Comparison of ENCODE assay signal across 8 cellular contexts in the genomic region with DNA sequence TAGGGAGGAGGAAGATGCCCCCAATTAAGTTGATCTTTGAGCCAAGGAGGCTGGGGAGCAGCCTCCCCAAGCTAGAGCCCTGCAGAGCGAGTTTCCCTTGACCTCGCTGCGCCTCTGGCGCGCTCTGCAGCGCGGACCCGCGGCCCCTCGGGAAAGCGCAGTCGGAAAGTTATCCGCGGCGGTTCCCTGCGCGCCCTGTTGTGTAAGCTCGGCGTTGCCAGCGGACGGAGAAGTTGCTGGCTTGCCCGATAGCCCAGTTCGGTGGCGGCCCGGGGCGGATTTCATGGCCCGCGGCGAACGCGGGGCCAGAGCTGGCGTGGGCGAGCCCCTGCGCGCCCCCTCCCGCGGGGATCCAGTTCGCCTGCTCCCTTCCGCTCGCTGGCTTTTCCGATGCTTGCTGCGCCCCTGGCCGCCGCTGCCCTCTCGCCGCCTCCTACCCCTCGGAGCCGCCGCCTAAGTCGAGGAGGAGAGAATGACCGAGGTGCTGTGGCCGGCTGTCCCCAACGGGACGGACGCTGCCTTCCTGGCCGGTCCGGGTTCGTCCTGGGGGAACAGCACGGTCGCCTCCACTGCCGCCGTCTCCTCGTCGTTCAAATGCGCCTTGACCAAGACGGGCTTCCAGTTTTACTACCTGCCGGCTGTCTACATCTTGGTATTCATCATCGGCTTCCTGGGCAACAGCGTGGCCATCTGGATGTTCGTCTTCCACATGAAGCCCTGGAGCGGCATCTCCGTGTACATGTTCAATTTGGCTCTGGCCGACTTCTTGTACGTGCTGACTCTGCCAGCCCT. TPM values are rescaled to one million over a fixed set of nuclear protein-coding genes. Genes with fewer than 3 reads are reported as not detected.
DNase-seq lines count a peak whose midpoint lies in the region; ATAC-seq and TF ChIP-seq lines count a peak whose summit lies in the region.

No MANE protein-coding gene starts in this region.

- no peaks in the 10 kb centered on the region for H3K4me1 ChIP-seq in endocrine pancreas (ENCODE audit: control insufficient read depth, insufficient read depth, low read length)
- H3K4me1 ChIP-seq in mesenchymal stem cell (ENCODE audit: control insufficient read depth, insufficient read depth, low read depth, low read length) = peaks cover 10% of the 10 kb centered on the region
- peaks cover 17% of the 10 kb centered on the region for H3K4me1 ChIP-seq in suprapubic skin

- no peaks in the 10 kb centered on the region for H3K9me3 ChIP-seq in endocrine pancreas (ENCODE audit: control insufficient read depth, low read length)
- no peaks in the 10 kb centered on the region for H3K9me3 ChIP-seq in mesenchymal stem cell (ENCODE audit: control insufficient read depth, low read length)
- no peaks in the 10 kb centered on the region for H3K9me3 ChIP-seq in suprapubic skin

- H4K8ac ChIP-seq in mesenchymal stem cell (ENCODE audit: low read length) = peak overlapping the region; percentile 88

- H2AK5ac ChIP-seq in mesenchymal stem cell (ENCODE audit: low read length, severe bottlenecking) = no peak overlapping the region

- H3K4me3 ChIP-seq in endocrine pancreas (ENCODE audit: control insufficient read depth, insufficient read depth, low read length) (peak overlapping the region; percentile 98), mesenchymal stem cell (ENCODE audit: insufficient read depth in 1 of 2, low read depth in 1 of 2, low read length in 2 of 2) (peak overlapping the region; percentile 69 to 84), suprapubic skin (peak overlapping the region; percentile 81)

- TF ChIP-seq CTCF in suprapubic skin (IDR thresholded peaks at IDR 0.05) = peak in 1 of 2 donors; percentile 25

- H3K27ac ChIP-seq in mesenchymal stem cell (ENCODE audit: low read length, poor library complexity, severe bottlenecking) (no peak overlapping the region), suprapubic skin (peak overlapping the region; percentile 89)

- H3K9ac ChIP-seq in endocrine pancreas (ENCODE audit: control insufficient read depth, insufficient read depth, low read length) (peak overlapping the region; percentile 73), mesenchymal stem cell (ENCODE audit: low read length) (peak overlapping the region; percentile 58)

- TF ChIP-seq POLR2A in suprapubic skin (IDR thresholded peaks at IDR 0.05) = no peak

- no peaks in the 10 kb centered on the region for H3K27me3 ChIP-seq in endocrine pancreas (ENCODE audit: control insufficient read depth, insufficient read depth, low read length)
- H3K27me3 ChIP-seq in mesenchymal stem cell (ENCODE audit: control insufficient read depth in 1 of 2, insufficient read depth in 1 of 2, low read length in 2 of 2) = peaks cover 4 to 22% of the 10 kb centered on the region in 2 experiments
- H3K27me3 ChIP-seq in suprapubic skin = no peaks in the 10 kb centered on the region

- H3K79me1 ChIP-seq in mesenchymal stem cell (replicated peaks; ENCODE audit: low read length, poor library complexity, severe bottlenecking) = no peaks in the 10 kb centered on the region

- peak overlapping the region; percentile 50 for H4K91ac ChIP-seq in mesenchymal stem cell (ENCODE audit: low read length)

- peak; percentile 23 for DNase-seq in EL
- peak; percentile 57 for DNase-seq in SKM-1 (lab: John Stamatoyannopoulos, UW; ENCODE audit: unreplicated experiment)
- peak; percentile 82 for DNase-seq in mesenchymal stem cell
- DNase-seq in suprapubic skin (ENCODE audit: low spot score in 2 of 2) = peak; percentile 67 to 81
- DNase-seq in epidermal melanocyte (ENCODE audit: insufficient read length, low spot score) = no peak

- ATAC-seq in GM19455 (IDR thresholded peaks at IDR 0.05; ENCODE audit: unreplicated experiment) (peak; percentile 59), HG03469 (IDR thresholded peaks at IDR 0.05; ENCODE audit: unreplicated experiment) (peak; percentile 51)

- under 1% methylated on average over 59 of the region's 74 CpGs for WGBS in mesenchymal stem cell
- WGBS in suprapubic skin = 3% methylated on average over 20 of the region's 74 CpGs

- peak overlapping the region; percentile 34 for H2BK120ac ChIP-seq in mesenchymal stem cell (ENCODE audit: low read depth, low read length)

- H3K36me3 ChIP-seq in endocrine pancreas (ENCODE audit: control insufficient read depth, insufficient read depth, low read length) (peaks cover 3% of the 10 kb centered on the region), mesenchymal stem cell (ENCODE audit: control insufficient read depth in 1 of 2, insufficient read depth in 2 of 2, low read depth in 1 of 2, low read length in 2 of 2) (no peaks in the 10 kb centered on the region), suprapubic skin (no peaks in the 10 kb centered on the region)

- peak overlapping the region; percentile 84 to 90 for H2BK12ac ChIP-seq in mesenchymal stem cell (ENCODE audit: low read length in 2 of 2)

- peak overlapping the region; percentile 48 for H2BK15ac ChIP-seq in mesenchymal stem cell (ENCODE audit: low read depth, poor library complexity, severe bottlenecking)

- H2BK5ac ChIP-seq in mesenchymal stem cell (ENCODE audit: low read depth, low read length, poor library complexity, severe bottlenecking) = no peak overlapping the region

- peak overlapping the region; percentile 91 for H2AFZ ChIP-seq in mesenchymal stem cell (ENCODE audit: low read depth, low read length)

- H3K18ac ChIP-seq in mesenchymal stem cell (ENCODE audit: low read depth in 1 of 2, low read length in 2 of 2) = peak overlapping the region; percentile 82 to 83

- peak overlapping the region in 1 of 2 experiments; percentile 57 for H3K23ac ChIP-seq in mesenchymal stem cell (ENCODE audit: low read length in 2 of 2)

- H3K4me2 ChIP-seq in mesenchymal stem cell (ENCODE audit: low read length, poor library complexity, severe bottlenecking) = peak overlapping the region; percentile 99

- peak overlapping the region in 1 of 2 experiments; percentile 90 for H3K4ac ChIP-seq in mesenchymal stem cell (ENCODE audit: low read depth in 1 of 2, low read length in 2 of 2)

- TF ChIP-seq EP300 in suprapubic skin (IDR thresholded peaks at IDR 0.05) = no peak

- peak overlapping the region in 1 of 2 experiments; percentile 53 for H3K14ac ChIP-seq in mesenchymal stem cell (ENCODE audit: low read length in 2 of 2)

RNA-seq across cellular contexts. Expression of gene P2RY1, which starts 0.6 kb away (rescaled TPM):
- 4.6 TPM for polyA plus RNA-seq in mesenchymal stem cell (2013, experiment 1 of 2)
- polyA plus RNA-seq in mesenchymal stem cell (2013, experiment 2 of 2) = 4.7 TPM
- 10 to 100 TPM; 13.5 to 23.5 (median 16.8) TPM for total RNA-seq in suprapubic skin
